ENCODE assay signal across 16 cellular contexts in the genomic region with DNA sequence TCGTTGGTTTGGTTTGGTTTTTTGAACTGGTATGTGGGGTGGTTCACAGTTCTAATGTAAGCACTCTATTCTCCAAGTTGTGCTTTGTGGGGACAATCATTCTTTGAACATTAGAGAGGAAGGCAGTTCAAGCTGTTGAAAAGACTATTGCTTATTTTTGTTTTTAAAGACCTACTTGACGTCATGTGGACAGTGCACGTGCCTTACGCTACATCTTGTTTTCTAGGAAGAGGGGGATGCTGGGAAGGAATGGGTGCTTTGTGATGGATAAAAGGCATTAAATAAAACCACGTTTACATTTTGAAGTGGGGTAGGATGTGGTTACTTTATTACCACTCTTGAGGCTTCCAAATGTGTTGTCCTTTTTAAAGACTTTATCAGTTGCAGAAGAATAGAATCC.
"Had no signal": no experiment of that assay in that cellular context is flagged by ENCODE, and none has a peak within 500 bp of the region (broad histone marks: within the 10 kb centered on the region; RNA-seq: fewer than 3 reads in every experiment).

No MANE protein-coding gene starts in this region.

- H3K36me3 ChIP-seq: ovary had no signal

- H3K4me1 ChIP-seq: body of pancreas, psoas muscle had no signal

- H3K27ac Mint-ChIP-seq: activated naive CD8-positive, alpha-beta T cell; stimulated activated naive B cell treated with anti-CD40 and anti-IgM and Interleukin-4, amounts not matched to agents 10 μg/mL and 1 μg/mL and 100 μg/mL, for 72 hours had no signal

- H3K4me3 ChIP-seq: body of pancreas, ovary, psoas muscle had no signal

- H3K36me3 Mint-ChIP-seq: activated naive CD8-positive, alpha-beta T cell; stimulated activated naive B cell treated with anti-CD40 and anti-IgM and Interleukin-4, amounts not matched to agents 10 μg/mL and 1 μg/mL and 100 μg/mL, for 72 hours had no signal

- H3K27me3 ChIP-seq: body of pancreas, ovary had no signal

- DNase-seq: activated CD4-positive, CD25-positive, alpha-beta regulatory T cell treated with anti-CD3 and anti-CD28 coated beads, Interleukin-2, amount 50 U/mL, for 72 hours; activated CD8-positive, alpha-beta memory T cell treated with anti-CD3 and anti-CD28 coated beads for 24 hours; activated CD8-positive, alpha-beta memory T cell treated with anti-CD3 and anti-CD28 coated beads, Interleukin-2, amount 50 U/mL, for 48 hours; activated gamma-delta T cell; amygdala; body of pancreas; left ventricle myocardium superior; ovary; right cardiac atrium; small intestine; stimulated activated CD4-positive, alpha-beta T cell treated with anti-CD3 and anti-CD28 coated beads, Interleukin-4, amount 100 ng/mL, for 4 hours; stimulated activated naive B cell treated with anti-CD40 and anti-IgM and Interleukin-4, amounts not matched to agents 10 μg/mL and 1 μg/mL and 100 μg/mL, for 72 hours had no signal

- H3K9me3 ChIP-seq: body of pancreas, ovary, psoas muscle had no signal

- H3K27ac ChIP-seq: body of pancreas, ovary, psoas muscle, VCaP had no signal

- H3K9me3 Mint-ChIP-seq: stimulated activated naive B cell treated with anti-CD40 and anti-IgM and Interleukin-4, amounts not matched to agents 10 μg/mL and 1 μg/mL and 100 μg/mL, for 72 hours had no signal

- H3K4me3 Mint-ChIP-seq: activated naive CD8-positive, alpha-beta T cell; neural crest cell; stimulated activated naive B cell treated with anti-CD40 and anti-IgM and Interleukin-4, amounts not matched to agents 10 μg/mL and 1 μg/mL and 100 μg/mL, for 72 hours had no signal

- ATAC-seq: body of pancreas; left ventricle myocardium superior; psoas muscle; stimulated activated naive B cell treated with anti-CD40 and anti-IgM and Interleukin-4, amounts not matched to agents 10 μg/mL and 1 μg/mL and 100 μg/mL, for 72 hours had no signal

- H3K4me1 Mint-ChIP-seq: neural crest cell; stimulated activated naive B cell treated with anti-CD40 and anti-IgM and Interleukin-4, amounts not matched to agents 10 μg/mL and 1 μg/mL and 100 μg/mL, for 72 hours had no signal
